In the genomic region with DNA sequence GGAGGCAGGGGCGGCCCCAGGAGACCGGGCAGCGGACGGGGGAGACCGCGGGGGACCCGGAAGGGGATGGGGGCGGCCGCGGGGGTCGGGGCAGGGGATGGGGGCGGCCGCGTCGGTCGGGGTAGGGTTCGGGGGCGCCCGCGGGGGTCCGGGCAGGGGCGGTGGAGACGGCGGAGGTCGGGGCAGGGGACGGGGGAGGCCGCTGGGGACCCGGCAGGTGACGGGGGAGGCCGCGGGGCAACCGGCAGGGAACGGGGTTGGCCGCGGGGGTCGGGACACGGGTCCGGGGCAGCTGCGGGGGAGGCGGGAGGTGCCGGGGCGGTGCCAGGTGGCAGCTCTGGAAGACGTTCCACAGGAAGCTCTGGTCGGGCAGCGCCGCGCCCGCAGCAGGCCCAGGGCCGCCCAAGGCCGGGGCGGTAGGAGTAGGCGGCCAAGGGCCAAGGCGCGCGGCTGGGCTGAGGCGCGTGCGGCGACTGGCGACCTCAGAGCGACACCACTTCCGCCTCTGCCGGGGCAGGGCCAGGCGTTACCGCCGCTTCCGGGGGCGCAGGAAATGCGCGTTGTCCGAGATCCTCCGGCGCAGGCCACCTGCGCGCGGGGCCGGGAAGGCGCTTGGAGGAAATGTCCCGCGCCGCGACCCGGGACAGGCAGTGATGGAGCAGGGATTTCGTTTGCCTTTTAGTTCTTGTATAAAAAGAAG, we compare ENCODE assay signal across 8 cellular contexts. TPM values are rescaled to one million over a fixed set of nuclear protein-coding genes. Genes with fewer than 3 reads are reported as not detected.
DNase-seq lines count a peak whose midpoint lies in the region; ATAC-seq and TF ChIP-seq lines count a peak whose summit lies in the region.
"Not testable (repeated sequence)": the region's sequence is repeated elsewhere in the genome, so short reads cannot be mapped to it uniquely, and the experiment has no call there.

No MANE protein-coding gene starts in this region.

- CTCF ChIA-PET in OCI-LY7 (lab: Charles Lee; ENCODE audit: unreplicated experiment): not testable (repeated sequence)

- peak overlapping the region; percentile 66 for H3K4me3 ChIP-seq in OCI-LY7 (ENCODE audit: low read depth, low read length, poor library complexity, severe bottlenecking)
- H3K4me3 ChIP-seq in epithelial cell of proximal tubule (ENCODE audit: low read depth, low read length): peak overlapping the region; percentile 54
- not testable (repeated sequence) for H3K4me3 ChIP-seq in lower leg skin (ENCODE audit: low read depth, poor library complexity, severe bottlenecking)

- not testable (repeated sequence) for BruUV-seq in OCI-LY7 (replicated peaks; lab: Mats Ljungman, UMichigan)

- ATAC-seq in GM19025 (IDR thresholded peaks at IDR 0.05; ENCODE audit: low read depth, unreplicated experiment) (peak; percentile 94), HG02973 (IDR thresholded peaks at IDR 0.05; ENCODE audit: unreplicated experiment) (peak; percentile 97)
- ATAC-seq in activated T-cell treated with anti-CD3 and anti-CD28 coated beads, Interleukin-2, amount 50 U/mL, for 4 hours: peak; percentile 94 to 97

- not testable (repeated sequence) for H3K36me3 Mint-ChIP-seq in activated T-cell treated with anti-CD3 and anti-CD28 coated beads, Interleukin-2, amount 50 U/mL, for 4 hours (ENCODE audit: insufficient read depth)

- H2AFZ ChIP-seq in OCI-LY7 (ENCODE audit: low read length): 0 out of 2 replicates have a peak overlapping the region, but pooled peaks have one; percentile 41

- H3K9me3 Mint-ChIP-seq in activated T-cell treated with anti-CD3 and anti-CD28 coated beads, Interleukin-2, amount 50 U/mL, for 4 hours: not testable (repeated sequence)

- not testable (repeated sequence) for H3K9me3 ChIP-seq in OCI-LY7 (ENCODE audit: low read length)

- H3K27me3 Mint-ChIP-seq in activated T-cell treated with anti-CD3 and anti-CD28 coated beads, Interleukin-2, amount 50 U/mL, for 4 hours (ENCODE audit: low read depth): not testable (repeated sequence)

- H3K36me3 ChIP-seq in OCI-LY7 (ENCODE audit: insufficient read depth, low read length): not testable (repeated sequence)

- not testable (repeated sequence) for H4K20me1 ChIP-seq in OCI-LY7 (ENCODE audit: insufficient read depth, low read length)

- H3K4me3 Mint-ChIP-seq in activated T-cell treated with anti-CD3 and anti-CD28 coated beads, Interleukin-2, amount 50 U/mL, for 4 hours: peak overlapping the region; percentile 82

- WGBS in lower leg skin, 2 donors: 0% methylated on average over 13 of the region's 84 CpGs; no CpG with 5 or more reads in 1 of the 2 donors

- not testable (repeated sequence) for H3K27ac ChIP-seq in OCI-LY7 (ENCODE audit: low read depth, low read length, poor library complexity, severe bottlenecking)

- not testable (repeated sequence) for H3K79me2 ChIP-seq in OCI-LY7 (ENCODE audit: insufficient read depth, low read depth, low read length)

- not testable (repeated sequence) for H3K9me2 ChIP-seq in OCI-LY7 (ENCODE audit: insufficient read depth, low read length)

- intact Hi-C loops in OCI-LY7 (cut with micrococcal nuclease; ENCODE audit: unreplicated experiment); lower leg skin (cut with DNase I; ENCODE audit: low total_unique reads): not testable (repeated sequence)

- not testable (repeated sequence) for TF ChIP-seq POLR2A in lower leg skin (IDR thresholded peaks at IDR 0.05)

- H3K4me1 Mint-ChIP-seq in activated T-cell treated with anti-CD3 and anti-CD28 coated beads, Interleukin-2, amount 50 U/mL, for 4 hours (ENCODE audit: low read depth): peaks cover 36% of the 10 kb centered on the region

- not testable (repeated sequence) for H3K4me1 ChIP-seq in OCI-LY7 (ENCODE audit: insufficient read depth, low read length, poor library complexity, severe bottlenecking)

- H3K4me2 ChIP-seq in OCI-LY7 (ENCODE audit: low read length): peak overlapping the region; percentile 35; the same call in 1 of the 2 replicates

- not testable (repeated sequence) for TF ChIP-seq CTCF in AG09319 (IDR thresholded peaks at IDR 0.05; ENCODE audit: low read depth, low read length); OCI-LY7 (conservative IDR thresholded peaks at IDR 0.05; ENCODE audit: low read length); epithelial cell of proximal tubule (conservative IDR thresholded peaks at IDR 0.05; ENCODE audit: low read depth, low read length); lower leg skin (IDR thresholded peaks at IDR 0.05)

- POLR2A ChIA-PET in OCI-LY7 (lab: Charles Lee): not testable (repeated sequence)

- peak; percentile 39 for DNase-seq in AG09319 (ENCODE audit: extremely low read depth, low read depth)
- peak; percentile 86 for DNase-seq in OCI-LY7 (ENCODE audit: low spot score)
- peak; percentile 55 for DNase-seq in activated T-cell treated with anti-CD3 and anti-CD28 coated beads, Interleukin-2, amount 50 U/mL, for 4 hours
- DNase-seq in epithelial cell of proximal tubule (ENCODE audit: low read depth): not testable (repeated sequence)
- DNase-seq in lower leg skin (ENCODE audit: low spot score in 2 of 2): peak; percentile 66 to 88
- peak; percentile 34 to 64 for DNase-seq in stimulated activated CD4-positive, alpha-beta T cell treated with anti-CD3 and anti-CD28 coated beads, Interleukin-1b, Interleukin-23, amount 100 ng/mL, for 4 hours (ENCODE audit: low read depth in 2 of 2)

RNA-seq across cellular contexts. Expression of gene TNK2, which starts 45.9 kb away (rescaled TPM):
- 32.9 and 43.6 TPM in 2 replicates for total RNA-seq in OCI-LY7 (2014; rRNA removed; shearing (Covaris generic))
- total RNA-seq in OCI-LY7 (2022) (92.1 and 103 TPM in 2 replicates), epithelial cell of proximal tubule (10.4 and 21.0 TPM in 2 replicates), lower leg skin (100 to 1,000 TPM in 1 of 4 donors, 10 to 100 TPM in 3; 42.3 to 105 (median 53.1) TPM)
- total RNA-seq in activated T-cell treated with anti-CD3 and anti-CD28 coated beads, Interleukin-2, amount 50 U/mL, for 4 hours: 10 to 100 TPM; 33.3 to 41.2 (median 40.7) TPM
